ENCODE assay signal across 21 cellular contexts in genomic region chr9:129778469-129778868, GRCh38. TPM values are rescaled to one million over a fixed set of nuclear protein-coding genes. Genes with fewer than 3 reads are reported as not detected.
DNase-seq lines count a peak whose midpoint lies in the region; ATAC-seq, FAIRE-seq and TF ChIP-seq lines count a peak whose summit lies in the region.
"Had no signal": no experiment of that assay in that cellular context is flagged by ENCODE, and none has a peak within 500 bp of the region (broad histone marks: within the 10 kb centered on the region; RNA-seq: fewer than 3 reads in every experiment).

No MANE protein-coding gene starts in this region.

- H2AFZ ChIP-seq in smooth muscle cell (ENCODE audit: low read depth): no peak overlapping the region

- H3K4me1 ChIP-seq in A549 (peaks cover 58% of the 10 kb centered on the region), HEK293 (ENCODE audit: control insufficient read depth, insufficient read depth, low read length) (no peaks in the 10 kb centered on the region), smooth muscle cell (ENCODE audit: low read depth) (peaks cover 4% of the 10 kb centered on the region)

- no peak overlapping the region for H3K9ac ChIP-seq in smooth muscle cell (ENCODE audit: low read depth)

- TF ChIP-seq EP300 in A549 (IDR thresholded peaks at IDR 0.05): no peak

- no peak for TF ChIP-seq CTCF in A549 (IDR thresholded peaks at IDR 0.05)
- TF ChIP-seq CTCF in HEK293 (tag by site-specific recombination; IDR thresholded peaks at IDR 0.05): no peak
- TF ChIP-seq CTCF in RWPE1 (conservative IDR thresholded peaks at IDR 0.05; ENCODE audit: low read depth): no peak
- TF ChIP-seq CTCF in smooth muscle cell (IDR thresholded peaks at IDR 0.05; ENCODE audit: borderline replicate concordance, insufficient read depth, poor library complexity, severe bottlenecking): no peak

- H4K20me1 ChIP-seq in smooth muscle cell (ENCODE audit: low read depth): no peaks in the 10 kb centered on the region

- peak overlapping the region; percentile 88 to 89 for H3K27ac ChIP-seq in A549
- no peak overlapping the region for H3K27ac ChIP-seq in HEK293 (ENCODE audit: extremely low read depth, low read depth, low read length)
- peak overlapping the region; percentile 82 for H3K27ac ChIP-seq in RWPE1
- no peak overlapping the region for H3K27ac ChIP-seq in smooth muscle cell (ENCODE audit: low read depth)
- H3K27ac ChIP-seq: HL-60 had no signal

- no peaks in the 10 kb centered on the region for H3K27me3 ChIP-seq in smooth muscle cell (ENCODE audit: low read depth)

- H3K9me3 ChIP-seq in A549: no peaks in the 10 kb centered on the region
- no peaks in the 10 kb centered on the region for H3K9me3 ChIP-seq in HEK293 (ENCODE audit: control insufficient read depth, insufficient read depth, low read depth, low read length)
- H3K9me3 ChIP-seq in smooth muscle cell (replicated peaks; ENCODE audit: low read depth): no peaks in the 10 kb centered on the region

- no peak for TF ChIP-seq RAD21 in A549 (conservative IDR thresholded peaks at IDR 0.05 in 1 of 2, IDR thresholded peaks at IDR 0.05 in 1 of 2)

- CTCF ChIA-PET in A549 (lab: Yijun Ruan, JAX) (interaction anchor here (1.2 to 26.1 kb wide), 6 partner anchors 9 to 639 kb away, joined by 5 to 1179 read pairs (median 18); partner anchors contain the start of genes ASB6 and PTGES), HEK293 (lab: Yijun Ruan, JAX) (interaction anchor here (0.9 to 4.7 kb wide), 5 partner anchors 23 to 139 kb away, joined by 3 to 57 read pairs (median 19); partner anchors contain the start of gene ASB6), RWPE1 (lab: Yijun Ruan, JAX) (interaction anchor here (0.6 to 3.6 kb wide), 3 partner anchors 41 to 117 kb away, joined by 3 to 25 read pairs (median 19); no protein-coding TSS in a partner anchor)

- H3K4me3 ChIP-seq in A549 (no peak overlapping the region), HEK293 (ENCODE audit: low read depth, low read length) (no peak overlapping the region), smooth muscle cell (no peak overlapping the region)

- ATAC-seq in A549 (no peak), HG03025 (IDR thresholded peaks at IDR 0.05; ENCODE audit: low FRiP score, unreplicated experiment) (no peak)
- ATAC-seq: Panc1, Right ventricle myocardium inferior had no signal

- POLR2A ChIA-PET in A549 (lab: Yijun Ruan, JAX) (interaction anchor here (0.6 to 3.5 kb wide), 5 partner anchors 16 to 139 kb away, joined by 3 to 27 read pairs (median 11); no protein-coding TSS in a partner anchor), HEK293 (lab: Yijun Ruan, JAX) (no interaction called here), RWPE1 (lab: Yijun Ruan, JAX; ENCODE audit: low non-redundant PET) (no interaction called here)

- no peaks in the 10 kb centered on the region for H3K79me2 ChIP-seq in smooth muscle cell (ENCODE audit: low read depth)

- H3K4me2 ChIP-seq in A549 (no peak overlapping the region; the same call in 2 of the 3 replicates), smooth muscle cell (no peak overlapping the region)

- peaks cover 11% of the 10 kb centered on the region for H3F3A ChIP-seq in smooth muscle cell (ENCODE audit: low read depth)

- no peaks in the 10 kb centered on the region for H3K36me3 ChIP-seq in HEK293 (ENCODE audit: control insufficient read depth in 2 of 2, insufficient read depth in 1 of 2, low read length in 2 of 2)
- no peaks in the 10 kb centered on the region for H3K36me3 ChIP-seq in smooth muscle cell (ENCODE audit: low read depth)

- 94% methylated on average over 3 of the region's 3 CpGs for WGBS in A549 (ENCODE audit: missing lambda C conversion rate)
- WGBS in smooth muscle cell (ENCODE audit: low lambda C conversion rate): 94% methylated on average over 3 of the region's 3 CpGs

- DNase-seq in A549 (ENCODE audit: low read depth in 1 of 2, low spot score in 1 of 2): no peak
- no peak for DNase-seq in RWPE1 (ENCODE audit: low spot score)
- DNase-seq in islet precursor cell: peak; percentile 72
- no peak for DNase-seq in DMS 273 (lab: John Stamatoyannopoulos, UW; ENCODE audit: unreplicated experiment)
- no peak for DNase-seq in NCI-H2029 treated with DMSO at 0.1 percent for 48 hours (lab: John Stamatoyannopoulos, UW)
- DNase-seq in smooth muscle cell (lab: John Stamatoyannopoulos, UW; ENCODE audit: unreplicated experiment): no peak
- DNase-seq: CD8-positive, alpha-beta memory T cell; H7; MV-4-11; NCI-H1417 treated with DMSO at 0.1 percent for 48 hours; NCI-H1930; NCI-H526; SW 1271 had no signal

- no peak for FAIRE-seq in A549 (lab: Jason Lieb, UNC)
- FAIRE-seq: A204.1, G401.6 had no signal

- no peak for TF ChIP-seq POLR2A in A549 (IDR thresholded peaks at IDR 0.05; ENCODE audit: low read length)

TF ChIP-seq in A549, 52 proteins besides CTCF, POLR2A, EP300 and RAD21:
- no peak for TF ChIP-seq SMC3 (IDR thresholded peaks at IDR 0.05)
- no peak for TF ChIP-seq FOSL2 (IDR thresholded peaks at IDR 0.05)
- peak; percentile 59 for TF ChIP-seq FOSL2 (CRISPR knock-in tag; IDR thresholded peaks at IDR 0.05)
TF ChIP-seq in A549: peak in this region for 1.

TF ChIP-seq in HEK293, 187 proteins besides CTCF, POLR2A, EP300 and RAD21:
- no peak for TF ChIP-seq ZNF223 (tag by site-specific recombination; IDR thresholded peaks at IDR 0.05)
- peak; percentile 94 for TF ChIP-seq ZNF121 (tag by site-specific recombination; IDR thresholded peaks at IDR 0.05)

RNA-seq across cellular contexts. Expression of gene TOR1B, which starts 24.5 kb away (rescaled TPM):
- polyA plus RNA-seq in A549 (2011; rRNA removed): 32.4 and 38.0 TPM in 2 replicates
- polyA plus RNA-seq in A549 (2012; cell fraction: cytosol; rRNA removed): 14.0 and 19.1 TPM in 2 replicates
- polyA plus RNA-seq in A549 (2012; cell fraction: nucleus; rRNA removed): 22.8 and 23.4 TPM in 2 replicates
- 23.3 to 26.9 TPM (median 24.9 TPM) in 3 replicates for polyA plus RNA-seq in A549 (2017; fragmentation: RNase III; extraction: RNeasy Plus Mini Kit Qiagen cat#74134 plus additional on column Dnase treatment)
- polyA minus RNA-seq in A549 (2011; rRNA and poly(A)+ RNA removed): 17.9 and 21.1 TPM in 2 replicates
- 43.4 and 60.0 TPM in 2 replicates for total RNA-seq in smooth muscle cell
- polyA plus RNA-seq in smooth muscle cell: 10.3 and 13.8 TPM in 2 replicates

RNA-seq across cellular contexts. Expression of gene PTGES, which starts 25.6 kb away (rescaled TPM):
- polyA plus RNA-seq in A549 (2011; rRNA removed) (19.1 and 22.1 TPM in 2 replicates), A549 (2017; fragmentation: RNase III; extraction: RNeasy Plus Mini Kit Qiagen cat#74134 plus additional on column Dnase treatment) (48.1 to 58.8 TPM (median 53.7 TPM) in 3 replicates), smooth muscle cell (69.6 and 176 TPM in 2 replicates)
- 30.0 and 40.9 TPM in 2 replicates for polyA plus RNA-seq in A549 (2012; cell fraction: cytosol; rRNA removed)
- 14.0 and 16.6 TPM in 2 replicates for polyA plus RNA-seq in A549 (2012; cell fraction: nucleus; rRNA removed)
- polyA minus RNA-seq in A549 (2011; rRNA and poly(A)+ RNA removed): 19.5 and 23.8 TPM in 2 replicates
- 36.9 and 49.5 TPM in 2 replicates for total RNA-seq in smooth muscle cell
- total RNA-seq: CD8-positive, alpha-beta memory T cell had no signal
- polyA plus RNA-seq: CD8-positive, alpha-beta memory T cell; IgD-negative memory B cell had no signal

RNA-seq across cellular contexts. Expression of gene TOR1A, which starts 45.5 kb away (rescaled TPM):
- 74.9 and 77.3 TPM in 2 replicates for polyA plus RNA-seq in A549 (2011; rRNA removed)
- 52.8 and 62.0 TPM in 2 replicates for polyA plus RNA-seq in A549 (2012; cell fraction: cytosol; rRNA removed)
- polyA plus RNA-seq in A549 (2012; cell fraction: nucleus; rRNA removed): 42.8 and 52.6 TPM in 2 replicates
- 52.3 to 58.7 TPM (median 54.0 TPM) in 3 replicates for polyA plus RNA-seq in A549 (2017; fragmentation: RNase III; extraction: RNeasy Plus Mini Kit Qiagen cat#74134 plus additional on column Dnase treatment)
- polyA minus RNA-seq in A549 (2011; rRNA and poly(A)+ RNA removed): 35.7 and 38.4 TPM in 2 replicates
- total RNA-seq in smooth muscle cell: 38.8 and 46.1 TPM in 2 replicates
- polyA plus RNA-seq in smooth muscle cell: 38.5 and 43.1 TPM in 2 replicates

RNA-seq across cellular contexts. Expression of gene C9orf78, which starts 56.6 kb away (rescaled TPM):
- 58.0 and 91.4 TPM in 2 replicates for polyA plus RNA-seq in A549 (2011; rRNA removed)
- polyA plus RNA-seq in A549 (2012; cell fraction: cytosol; rRNA removed): 34.3 and 38.0 TPM in 2 replicates
- polyA plus RNA-seq in A549 (2012; cell fraction: nucleus; rRNA removed): 6.0 and 10.5 TPM in 2 replicates
- 111 to 131 TPM (median 127 TPM) in 3 replicates for polyA plus RNA-seq in A549 (2017; fragmentation: RNase III; extraction: RNeasy Plus Mini Kit Qiagen cat#74134 plus additional on column Dnase treatment)
- 7.8 and 8.7 TPM in 2 replicates for polyA minus RNA-seq in A549 (2011; rRNA and poly(A)+ RNA removed)
- total RNA-seq in smooth muscle cell: 38.0 and 42.3 TPM in 2 replicates
- 53.8 and 78.0 TPM in 2 replicates for polyA plus RNA-seq in smooth muscle cell

RNA-seq across cellular contexts. Expression of gene USP20, which starts 56.8 kb away (rescaled TPM):
- polyA plus RNA-seq in A549 (2011; rRNA removed) (3.8 and 3.9 TPM in 2 replicates), A549 (2017; fragmentation: RNase III; extraction: RNeasy Plus Mini Kit Qiagen cat#74134 plus additional on column Dnase treatment) (5.0 to 5.9 TPM (median 5.9 TPM) in 3 replicates), smooth muscle cell (29.7 and 35.7 TPM in 2 replicates)
- 6.7 and 7.7 TPM in 2 replicates for polyA plus RNA-seq in A549 (2012; cell fraction: cytosol; rRNA removed)
- 27.3 and 32.5 TPM in 2 replicates for polyA plus RNA-seq in A549 (2012; cell fraction: nucleus; rRNA removed)
- 6.6 and 8.8 TPM in 2 replicates for polyA minus RNA-seq in A549 (2011; rRNA and poly(A)+ RNA removed)
- 14.6 and 22.3 TPM in 2 replicates for total RNA-seq in smooth muscle cell

Comparison
In these comparisons a context has a peak if more than half of its experiments do, and no peak if none do; other contexts are left out.
1. H3K27ac ChIP-seq: peak in A549 (2 of 2) and RWPE1 (single experiment); none in HEK293 (single experiment) and smooth muscle cell (single experiment).